ENCODE assay signal across 8 cellular contexts in the genomic region with DNA sequence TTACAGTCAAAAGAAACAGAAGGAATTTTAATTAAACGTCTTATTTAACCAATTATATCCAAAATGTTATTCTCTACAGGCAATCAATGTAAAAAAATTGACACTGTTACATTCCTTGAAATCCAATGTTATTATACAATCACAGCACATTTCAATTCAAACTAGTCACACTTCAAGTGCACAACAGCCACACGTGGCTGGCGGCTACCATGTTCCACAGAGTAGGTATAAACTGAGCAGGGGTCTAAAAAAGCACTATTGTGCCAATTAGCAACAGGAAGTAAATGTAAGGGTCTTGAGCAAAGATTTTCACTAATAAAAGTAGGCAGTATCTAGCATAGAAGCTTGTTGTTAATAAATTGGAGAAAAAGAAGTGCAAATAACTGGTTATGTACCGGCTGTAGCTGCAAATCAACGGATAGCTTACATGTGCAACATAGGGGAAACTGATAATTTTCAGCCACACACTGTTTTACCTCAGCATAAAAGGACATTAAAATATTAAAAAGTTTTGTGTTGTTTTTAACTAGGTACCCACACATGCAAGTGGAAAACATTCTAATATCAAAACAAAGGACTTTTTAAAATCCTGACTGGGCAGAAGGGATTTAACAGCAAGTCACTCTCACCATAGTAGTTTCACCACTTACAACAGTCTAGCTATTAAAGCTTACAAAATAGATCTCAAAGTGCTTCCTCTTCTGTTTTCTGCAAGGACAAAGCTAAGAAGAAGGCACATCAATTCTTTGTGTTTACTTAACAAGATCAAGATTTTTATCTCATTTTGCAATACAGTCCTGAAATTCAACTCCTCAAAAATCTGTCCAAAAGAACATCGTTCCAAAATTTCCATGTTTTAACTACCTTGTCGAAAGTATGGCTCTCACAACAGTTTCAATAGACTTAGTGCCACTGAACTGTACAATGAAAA. TPM values are rescaled to one million over a fixed set of nuclear protein-coding genes. Genes with fewer than 3 reads are reported as not detected.
A peak's percentile ranks its signal among the peaks of the same experiment; 100 is the strongest.
DNase-seq lines count a peak whose midpoint lies in the region; ATAC-seq, FAIRE-seq and TF ChIP-seq lines count a peak whose summit lies in the region.

No MANE protein-coding gene starts in this region.

- H3K4ac ChIP-seq in neuronal stem cell (ENCODE audit: low read length), result no peak overlapping the region

- no peaks in the 10 kb centered on the region for H3K79me1 ChIP-seq in neuronal stem cell (ENCODE audit: low read depth, low read length)

- no peak overlapping the region for H3K18ac ChIP-seq in neuronal stem cell (ENCODE audit: low read length)

- no peak overlapping the region for H2BK5ac ChIP-seq in neuronal stem cell (ENCODE audit: low read length)

- H3K27ac ChIP-seq in dorsolateral prefrontal cortex (no peak overlapping the region), neuronal stem cell (replicated peaks; ENCODE audit: low read length) (no peak overlapping the region), small intestine (ENCODE audit: low read depth in 1 of 2, low read length in 1 of 2) (peak overlapping the region in 1 of 2 donors; percentile 29)

- H2BK12ac ChIP-seq in neuronal stem cell (ENCODE audit: low read length), result no peak overlapping the region

- H3K36me3 ChIP-seq in neuronal stem cell (replicated peaks in 1 of 2; ENCODE audit: control insufficient read depth in 2 of 2, insufficient read depth in 2 of 2, low read length in 2 of 2), result peaks cover 1 to 46% of the 10 kb centered on the region in 2 donors
- no peaks in the 10 kb centered on the region for H3K36me3 ChIP-seq in small intestine (ENCODE audit: control insufficient read depth in 2 of 2, insufficient read depth in 2 of 2, low read length in 2 of 2)

- no peak overlapping the region for H2AFZ ChIP-seq in neuronal stem cell (ENCODE audit: low read length)

- no peak for ATAC-seq in activated CD4-positive, CD25-positive, alpha-beta regulatory T cell treated with anti-CD3 and anti-CD28 coated beads, Interleukin-2, amount 50 U/mL, for 24 hours
- ATAC-seq in HG02571 (IDR thresholded peaks at IDR 0.05; ENCODE audit: unreplicated experiment), result no peak

- H3K9me3 ChIP-seq in neuronal stem cell (replicated peaks in 1 of 2; ENCODE audit: control insufficient read depth in 2 of 2, insufficient read depth in 1 of 2, low read depth in 1 of 2, low read length in 2 of 2), result peaks cover 0 to 4% of the 10 kb centered on the region in 2 donors
- no peaks in the 10 kb centered on the region for H3K9me3 ChIP-seq in small intestine (ENCODE audit: control insufficient read depth, low read depth)

- no peak for FAIRE-seq in small intestine (lab: Jason Lieb, UNC)

- no peaks in the 10 kb centered on the region for H3K27me3 ChIP-seq in dorsolateral prefrontal cortex
- H3K27me3 ChIP-seq in neuronal stem cell (ENCODE audit: control insufficient read depth in 3 of 3, insufficient read depth in 3 of 3, low read depth in 1 of 3, low read length in 3 of 3), result no peaks in the 10 kb centered on the region
- no peaks in the 10 kb centered on the region for H3K27me3 ChIP-seq in small intestine (ENCODE audit: control insufficient read depth in 2 of 2, insufficient read depth in 2 of 2, low read length in 2 of 2)

- no peak overlapping the region for H4K8ac ChIP-seq in neuronal stem cell (ENCODE audit: low read depth, low read length)

- no peak overlapping the region for H3K23ac ChIP-seq in neuronal stem cell (ENCODE audit: low read depth, low read length, poor library complexity)

- H2BK15ac ChIP-seq in neuronal stem cell (ENCODE audit: low read length), result no peak overlapping the region

- WGBS in neuronal stem cell (ENCODE audit: extremely low coverage in 2 of 2, insufficient read length in 2 of 2, insufficient replicate concordance in 1 of 2), 2 donors, result no CpG with 5 or more reads among the region's 7 CpGs
- WGBS in small intestine, 3 donors, result 26 to 36% (median 34%) methylated on average over 7 of the region's 7 CpGs

- H3K4me3 ChIP-seq in dorsolateral prefrontal cortex, result peak overlapping the region in 42 of 59 donors; percentile 6 to 100 (median 96)
- peak overlapping the region in 1 of 2 donors; percentile 70 for H3K4me3 ChIP-seq in neuronal stem cell (ENCODE audit: low read length in 2 of 2)
- peak overlapping the region in 1 of 2 donors; percentile 94 for H3K4me3 ChIP-seq in small intestine (ENCODE audit: low read depth in 1 of 2, low read length in 2 of 2)

- DNase-seq in EL (peak; percentile 26), NOMO-1 (lab: John Stamatoyannopoulos, UW; ENCODE audit: unreplicated experiment in 2 of 2) (peak; percentile 68 to 87), dorsolateral prefrontal cortex (no peak), neuronal stem cell (ENCODE audit: low spot score) (no peak), small intestine (no peak), HK-2 (ENCODE audit: unreplicated experiment) (no peak)

- intact Hi-C loops in dorsolateral prefrontal cortex (cut with DNase I), result loop anchor here (5.0 to 10.0 kb wide), 3 partner anchors 170 to 408 kb away; partner anchors contain the start of gene BCAS2 (in 2 of the 2)

- H2AK5ac ChIP-seq in neuronal stem cell (ENCODE audit: low read depth, low read length), result no peak overlapping the region

- H3K4me1 ChIP-seq in neuronal stem cell (ENCODE audit: control insufficient read depth in 2 of 2, insufficient read depth in 1 of 2, low read depth in 1 of 2, low read length in 2 of 2), result peaks cover 3 to 10% of the 10 kb centered on the region in 2 donors
- H3K4me1 ChIP-seq in small intestine (ENCODE audit: control insufficient read depth in 2 of 2, insufficient read depth in 1 of 2, low read depth in 1 of 2, low read length in 1 of 2), result peaks cover 4 to 33% of the 10 kb centered on the region in 2 donors

- no peak for TF ChIP-seq CTCF in dorsolateral prefrontal cortex (IDR thresholded peaks at IDR 0.05 in 54 of 56, conservative IDR thresholded peaks at IDR 0.05 in 2 of 56; ENCODE audit: low read depth in 1 of 56, partially characterized antibody in 56 of 56)

- no peak overlapping the region for H2BK120ac ChIP-seq in neuronal stem cell (ENCODE audit: low read depth, low read length)

- H3K9ac ChIP-seq in neuronal stem cell (ENCODE audit: low read depth, low read length, poor library complexity), result no peak overlapping the region

- H4K91ac ChIP-seq in neuronal stem cell (ENCODE audit: low read depth, low read length, poor library complexity), result no peak overlapping the region

- H3K4me2 ChIP-seq in neuronal stem cell (ENCODE audit: insufficient read depth, low read length, poor library complexity, severe bottlenecking), result peak overlapping the region; percentile 19

- H3K14ac ChIP-seq in neuronal stem cell (ENCODE audit: low read length), result no peak overlapping the region

RNA-seq across cellular contexts. Expression of gene CSDE1, which starts 2.5 kb away (rescaled TPM):
- total RNA-seq in dorsolateral prefrontal cortex, result 100 to 1,000 TPM; 340 to 487 (median 404) TPM
- 534 TPM for polyA plus RNA-seq in neuronal stem cell (2013, experiment 1 of 2)
- 568 TPM for polyA plus RNA-seq in neuronal stem cell (2013, experiment 2 of 2)
- 100 to 1,000 TPM; 167 to 187 (median 180) TPM for polyA plus RNA-seq in small intestine

RNA-seq across cellular contexts. Expression of gene SIKE1, which starts 25.2 kb away (rescaled TPM):
- total RNA-seq in dorsolateral prefrontal cortex, result 10 to 100 TPM; 19.8 to 45.5 (median 30.5) TPM
- 42.3 TPM for polyA plus RNA-seq in neuronal stem cell (2013, experiment 1 of 2)
- 43.4 TPM for polyA plus RNA-seq in neuronal stem cell (2013, experiment 2 of 2)
- 10 to 100 TPM in 2 of 3 donors, 1 to 10 TPM in 1; 7.6 to 17.9 (median 14.5) TPM for polyA plus RNA-seq in small intestine

RNA-seq across cellular contexts. Expression of gene NRAS, which starts 38.7 kb away (rescaled TPM):
- total RNA-seq in dorsolateral prefrontal cortex, result 10 to 100 TPM; 10.6 to 20.9 (median 16.0) TPM
- polyA plus RNA-seq in neuronal stem cell (2013, experiment 1 of 2), result 72.0 TPM
- polyA plus RNA-seq in neuronal stem cell (2013, experiment 2 of 2), result 74.8 TPM
- 10 to 100 TPM; 19.7 to 22.4 (median 20.2) TPM for polyA plus RNA-seq in small intestine

RNA-seq across cellular contexts. Expression of gene AMPD1, which starts 59.9 kb away (rescaled TPM):
- not detected for total RNA-seq in dorsolateral prefrontal cortex
- not detected for polyA plus RNA-seq in neuronal stem cell (2013, experiment 1 of 2)
- not detected for polyA plus RNA-seq in neuronal stem cell (2013, experiment 2 of 2)
- 1 to 10 TPM in 1 of 3 donors, under 1 TPM in 1, not detected in 1; 0.19 to 8.4 TPM for polyA plus RNA-seq in small intestine

Comparison
In these comparisons a context has a peak if more than half of its experiments do, and no peak if none do; other contexts are left out.
1. DNase-seq: peak in EL (single experiment) and NOMO-1 (2 of 2); none in dorsolateral prefrontal cortex (0 of 10), neuronal stem cell (single experiment), small intestine (single experiment) and HK-2 (single experiment).